16 cellular contexts compared by ENCODE assay signal in genomic region chr20:12924126-12924525, GRCh38.
A peak's percentile ranks its signal among the peaks of the same experiment; 100 is the strongest.
DNase-seq lines count a peak whose midpoint lies in the region; ATAC-seq and TF ChIP-seq lines count a peak whose summit lies in the region.
"Had no signal": no experiment of that assay in that cellular context is flagged by ENCODE, and none has a peak within 500 bp of the region (broad histone marks: within the 10 kb centered on the region; RNA-seq: fewer than 3 reads in every experiment).

No MANE protein-coding gene starts in this region.

- peaks cover 27% of the 10 kb centered on the region for H3K9me3 Mint-ChIP-seq in GM23338

- H2AFZ ChIP-seq in GM23338, result no peak overlapping the region
- H2AFZ ChIP-seq: GM23248 had no signal

- intact Hi-C loops in left cardiac atrium (cut with DNase I), result loop anchor here in 1 of 2 donors (2.0 kb wide), 1 partner anchor 43 kb away; no protein-coding TSS in a partner anchor

- no peaks in the 10 kb centered on the region; the same call in 1 of the 2 replicates for H3K9me2 ChIP-seq in GM23338 (ENCODE audit: insufficient read depth)

- H3K36me3 ChIP-seq in GM23338 (ENCODE audit: insufficient read depth) (no peaks in the 10 kb centered on the region), mesodermal cell (ENCODE audit: control insufficient read depth, insufficient read depth, low read length) (no peaks in the 10 kb centered on the region)
- H3K36me3 ChIP-seq: Peyer's patch had no signal

- H3K4me2 ChIP-seq in GM23338, result peak overlapping the region; percentile 43; the same call in 1 of the 2 replicates

- H3K27ac ChIP-seq in GM23338 (ENCODE audit: low read depth), result no peak overlapping the region
- H3K27ac ChIP-seq in mesodermal cell (ENCODE audit: low read depth, low read length, severe bottlenecking), result peak overlapping the region; percentile 41
- H3K27ac ChIP-seq: GM23248, Peyer's patch had no signal

- peaks cover 28% of the 10 kb centered on the region for H3K36me3 Mint-ChIP-seq in GM23338 (ENCODE audit: low read depth)
- H3K36me3 Mint-ChIP-seq: CD14-positive monocyte had no signal

- TF ChIP-seq CTCF in GM23338 (conservative IDR thresholded peaks at IDR 0.05; ENCODE audit: low read depth in 2 of 2), result no peak

- no peaks in the 10 kb centered on the region for H3K27me3 ChIP-seq in GM23338 (ENCODE audit: insufficient read depth)
- H3K27me3 ChIP-seq: Peyer's patch had no signal

- DNase-seq in NCI-H510A treated with DMSO at 0.1 percent for 48 hours (lab: John Stamatoyannopoulos, UW) (peak; percentile 30), NCI-H510A (lab: John Stamatoyannopoulos, UW) (no peak), GM23338 (ENCODE audit: low spot score) (no peak), NCI-H69 (lab: John Stamatoyannopoulos, UW) (peak; percentile 23), left cardiac atrium (no peak)
- DNase-seq: KG1, NCI-H1092, NCI-H1694, NCI-H2081 treated with DMSO at 0.1 percent for 48 hours, Peyer's patch had no signal

- H3K79me2 ChIP-seq in GM23338 (replicated peaks; ENCODE audit: insufficient read depth), result no peaks in the 10 kb centered on the region

- H3K4me1 Mint-ChIP-seq in GM23338, result peaks cover 33% of the 10 kb centered on the region
- H3K4me1 Mint-ChIP-seq: B cell had no signal

- H3F3A ChIP-seq in GM23338 (replicated peaks; ENCODE audit: low read depth), result no peaks in the 10 kb centered on the region

- H3K4me3 ChIP-seq in GM23338 (no peak overlapping the region), mesodermal cell (ENCODE audit: extremely low read depth, insufficient read depth, low read length, poor library complexity, severe bottlenecking) (no peak overlapping the region)
- H3K4me3 ChIP-seq: GM23248, Peyer's patch had no signal

- no peaks in the 10 kb centered on the region for H3K9me3 ChIP-seq in mesodermal cell (ENCODE audit: control insufficient read depth, low read length)

- H3K4me3 Mint-ChIP-seq in GM23338, result no peak overlapping the region
- H3K4me3 Mint-ChIP-seq: B cell, CD14-positive monocyte had no signal

- H4K20me1 ChIP-seq in GM23338 (replicated peaks; ENCODE audit: insufficient read depth), result no peaks in the 10 kb centered on the region

- ATAC-seq in GM23338, result no peak
- ATAC-seq in GM21717 (IDR thresholded peaks at IDR 0.05; ENCODE audit: unreplicated experiment), result no peak
- ATAC-seq in left cardiac atrium, result no peak
- ATAC-seq: HCT116 had no signal

- peaks cover 25% of the 10 kb centered on the region for H3K4me1 ChIP-seq in GM23338 (ENCODE audit: insufficient read depth)
- H3K4me1 ChIP-seq in mesodermal cell (ENCODE audit: control insufficient read depth, insufficient read depth, low read length, poor library complexity, severe bottlenecking), result peaks cover 46% of the 10 kb centered on the region
- H3K4me1 ChIP-seq: Peyer's patch had no signal

- 50% methylated on average over 1 of the region's 2 CpGs; no CpG with 5 or more reads in 1 of the 2 experiments for WGBS in mesodermal cell (ENCODE audit: insufficient coverage in 2 of 2), 2 experiments

- H3K27ac Mint-ChIP-seq in GM23338, result no peak overlapping the region
- H3K27ac Mint-ChIP-seq: B cell, CD14-positive monocyte had no signal

- peaks cover 1% of the 10 kb centered on the region for H3K27me3 Mint-ChIP-seq in GM23338 (ENCODE audit: insufficient read depth, low read depth, poor library complexity)

TF ChIP-seq in GM23338, 12 proteins besides CTCF, POLR2A, EP300 and RAD21 (continues in another document):
- TF ChIP-seq POLR2AphosphoS5 (IDR thresholded peaks at IDR 0.05; ENCODE audit: low read depth) (no peak), JUNB (IDR thresholded peaks at IDR 0.05; ENCODE audit: unreplicated experiment) (no peak), ZNF114 (CRISPR knock-in tag; IDR thresholded peaks at IDR 0.05) (no peak), ZNF331 (CRISPR knock-in tag; IDR thresholded peaks at IDR 0.05; ENCODE audit: low read depth) (no peak), CREB1 (CRISPR knock-in tag; IDR thresholded peaks at IDR 0.05; ENCODE audit: low read depth) (no peak), NANOG (IDR thresholded peaks at IDR 0.05; ENCODE audit: borderline replicate concordance) (no peak), ETS1 (IDR thresholded peaks at IDR 0.05) (no peak), ZNF462 (CRISPR knock-in tag; IDR thresholded peaks at IDR 0.05) (no peak)

Comparison
In these comparisons a context has a peak if more than half of its experiments do, and no peak if none do; other contexts are left out.
1. DNase-seq: peak in NCI-H510A treated with DMSO at 0.1 percent for 48 hours (single experiment) and NCI-H69 (single experiment); none in NCI-H510A (single experiment), GM23338 (single experiment) and left cardiac atrium (single experiment).